In the genomic region with DNA sequence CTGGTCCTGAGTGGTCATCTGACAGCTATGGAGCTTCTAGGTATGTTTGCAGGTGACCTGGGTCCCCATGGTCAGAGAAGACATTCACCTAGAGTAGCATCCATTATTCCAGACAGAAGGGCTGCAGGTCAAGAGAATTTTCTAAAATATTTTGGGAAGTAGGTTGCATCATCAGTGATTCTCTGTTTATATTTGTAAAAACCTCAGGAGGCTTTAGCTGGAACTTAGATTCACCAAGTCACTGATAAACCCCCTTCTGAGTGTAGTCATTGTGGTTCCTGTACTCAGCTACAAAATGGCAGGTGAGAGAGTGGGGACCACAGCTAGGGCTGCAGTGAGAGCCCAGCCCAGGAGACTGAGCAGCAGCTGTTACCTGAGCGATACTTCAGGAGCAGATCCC, we compare ENCODE assay signal across 2 cellular contexts.
TF ChIP-seq lines count a peak whose summit lies in the region.

No MANE protein-coding gene starts in this region.

TF ChIP-seq in IMR-90, 13 proteins besides CTCF, POLR2A, EP300 and RAD21:
- TF ChIP-seq CEBPB (IDR thresholded peaks at IDR 0.05; ENCODE audit: low read depth, low read length) (peak; percentile 62), MAFK (IDR thresholded peaks at IDR 0.05; ENCODE audit: low read depth, low read length) (no peak), MXI1 (IDR thresholded peaks at IDR 0.05; ENCODE audit: borderline replicate concordance, low read depth, low read length) (no peak)

TF ChIP-seq in K562, 482 proteins besides CTCF, POLR2A, EP300 and RAD21:
- TF ChIP-seq ARHGAP35 (IDR thresholded peaks at IDR 0.05; ENCODE audit: partially characterized antibody), result no peak
- TF ChIP-seq RBBP5 (IDR thresholded peaks at IDR 0.05; ENCODE audit: borderline replicate concordance, insufficient read depth, low read length, poor library complexity, severe bottlenecking), result no peak
- TF ChIP-seq ATF3 (IDR thresholded peaks at IDR 0.05), result peak; percentile 44
- TF ChIP-seq ATF3 (CRISPR knock-in tag; conservative IDR thresholded peaks at IDR 0.05), result no peak
- TF ChIP-seq CEBPG (CRISPR knock-in tag; IDR thresholded peaks at IDR 0.05), result no peak
- 0 out of 4 replicates have a peak, but pooled peaks of 1 of the 2 experiments have one; percentile 13 for TF ChIP-seq CEBPG (tag; conservative IDR thresholded peaks at IDR 0.05 in 1 of 2, IDR thresholded peaks at IDR 0.05 in 1 of 2)
